In the genomic region with DNA sequence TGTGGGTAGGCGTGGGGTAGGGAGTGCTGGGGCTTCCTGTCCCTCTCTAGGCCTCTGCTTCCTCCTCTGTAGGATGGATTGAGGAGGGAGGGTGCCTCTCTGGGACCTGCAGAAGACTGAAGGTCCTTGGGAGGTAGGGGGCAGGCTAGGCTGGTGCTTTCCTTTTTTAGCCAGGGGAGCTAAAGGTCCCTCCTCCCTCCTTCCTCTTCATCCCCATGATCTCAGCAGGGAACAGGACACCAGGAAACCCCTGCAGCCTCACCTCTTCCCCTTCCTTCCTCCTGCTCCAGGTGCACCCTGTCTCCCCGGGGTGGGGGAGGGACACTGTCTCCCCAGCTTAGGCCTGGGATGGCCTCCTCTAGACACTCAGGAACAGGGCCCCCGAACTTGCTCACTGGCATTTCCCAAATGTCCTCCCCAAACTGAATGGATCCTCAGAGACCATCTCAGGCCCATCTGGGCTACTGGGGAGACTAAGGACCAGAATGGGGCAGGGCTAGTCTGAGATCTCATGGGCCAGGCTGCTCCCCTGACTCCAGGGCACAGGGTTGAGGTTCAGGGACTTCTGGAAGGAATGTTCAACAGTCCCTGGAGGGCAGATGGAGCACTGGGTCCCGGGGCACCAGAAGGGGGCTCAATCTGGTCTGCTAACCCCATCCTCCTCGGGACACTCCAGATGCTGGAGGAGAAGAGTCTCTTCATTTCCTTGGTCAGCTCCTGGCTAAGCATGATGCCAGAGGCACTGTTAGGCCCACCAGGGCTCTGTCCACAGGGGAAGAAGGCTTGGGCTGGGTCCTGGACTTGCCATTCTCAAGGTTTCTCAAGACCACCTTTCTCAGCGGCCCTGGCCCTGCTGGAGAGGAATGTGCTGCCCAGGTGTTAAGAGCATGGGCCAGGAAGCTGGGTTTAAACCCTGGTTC, we compare ENCODE assay signal across 9 cellular contexts. TPM values are rescaled to one million over a fixed set of nuclear protein-coding genes. Genes with fewer than 3 reads are reported as not detected.
A peak's percentile ranks its signal among the peaks of the same experiment; 100 is the strongest.
DNase-seq lines count a peak whose midpoint lies in the region; ATAC-seq and TF ChIP-seq lines count a peak whose summit lies in the region.
"Had no signal": no experiment of that assay in that cellular context is flagged by ENCODE, and none has a peak within 500 bp of the region (broad histone marks: within the 10 kb centered on the region; RNA-seq: fewer than 3 reads in every experiment).

No MANE protein-coding gene starts in this region.

- no peaks in the 10 kb centered on the region for H3K27me3 ChIP-seq in RWPE2 (ENCODE audit: insufficient read depth, poor library complexity, severe bottlenecking)
- H3K27me3 ChIP-seq in fibroblast of lung (ENCODE audit: control insufficient read depth, insufficient read depth, low read length) = peaks cover 7% of the 10 kb centered on the region

- DNase-seq in GM12865 (ENCODE audit: low read depth) (no peak), RWPE2 (ENCODE audit: low spot score) (no peak), fibroblast of lung (ENCODE audit: low read depth in 2 of 2) (no peak), retinal pigment epithelial cell (ENCODE audit: low read depth) (no peak), HT-29 (ENCODE audit: low spot score) (no peak), GM20000 (ENCODE audit: low spot score) (no peak), kidney glomerular epithelial cell (lab: John Stamatoyannopoulos, UW) (no peak)

- H3K4me3 ChIP-seq in GM12865 (ENCODE audit: low read depth, low read length) (peak overlapping the region; percentile 66), RWPE2 (ENCODE audit: severe bottlenecking) (peak overlapping the region; percentile 35), fibroblast of lung (replicated peaks in 1 of 4; ENCODE audit: control extremely low read depth in 1 of 4, insufficient read depth in 1 of 4, low read depth in 3 of 4, low read length in 4 of 4) (peak overlapping the region in 2 of 4 experiments; percentile 31 to 57), retinal pigment epithelial cell (ENCODE audit: low read length) (peak overlapping the region; percentile 54)

- H3K36me3 ChIP-seq in RWPE2 (ENCODE audit: low read depth) = no peaks in the 10 kb centered on the region
- no peaks in the 10 kb centered on the region for H3K36me3 ChIP-seq in fibroblast of lung (ENCODE audit: control insufficient read depth, insufficient read depth, low read length)

- H3K4me2 ChIP-seq in fibroblast of lung (ENCODE audit: extremely low read depth, insufficient read depth, low read length) = peak overlapping the region; percentile 95

- ATAC-seq in RWPE2 (ENCODE audit: low read depth) (no peak), GM18517 (IDR thresholded peaks at IDR 0.05; ENCODE audit: unreplicated experiment) (no peak)

- H4K20me1 ChIP-seq in fibroblast of lung (ENCODE audit: control insufficient read depth, extremely low read depth, insufficient read depth, low read length) = no peaks in the 10 kb centered on the region

- no peak overlapping the region for H2AFZ ChIP-seq in fibroblast of lung (ENCODE audit: low read length)

- no peak overlapping the region for H3K9ac ChIP-seq in fibroblast of lung (ENCODE audit: insufficient read depth, low read length)

- TF ChIP-seq CTCF in GM12865 (IDR thresholded peaks at IDR 0.05; ENCODE audit: insufficient read depth, low read depth, low read length, missing control alignments) (no peak), RWPE2 (IDR thresholded peaks at IDR 0.05; ENCODE audit: poor library complexity, severe bottlenecking) (no peak), fibroblast of lung (conservative IDR thresholded peaks at IDR 0.05 in 1 of 2, IDR thresholded peaks at IDR 0.05 in 1 of 2; ENCODE audit: low read depth in 1 of 2, low read length in 2 of 2) (no peak), retinal pigment epithelial cell (conservative IDR thresholded peaks at IDR 0.05; ENCODE audit: low read depth, low read length) (no peak), GM20000 (IDR thresholded peaks at IDR 0.05; ENCODE audit: extremely low read depth, missing control alignments) (no peak)

- H3K9me3 ChIP-seq in RWPE2 (ENCODE audit: severe bottlenecking) (no peaks in the 10 kb centered on the region), fibroblast of lung (ENCODE audit: control insufficient read depth, insufficient read depth, low read depth, low read length) (no peaks in the 10 kb centered on the region)

- H3K27ac ChIP-seq in RWPE2 (ENCODE audit: poor library complexity, severe bottlenecking) (no peak overlapping the region), fibroblast of lung (ENCODE audit: insufficient read depth, low read length) (no peak overlapping the region)

- no peaks in the 10 kb centered on the region for H3K79me2 ChIP-seq in fibroblast of lung (ENCODE audit: control insufficient read depth, insufficient read depth, low read length)

- peaks cover 5% of the 10 kb centered on the region for H3K4me1 ChIP-seq in RWPE2 (ENCODE audit: insufficient read depth, poor library complexity, severe bottlenecking)
- H3K4me1 ChIP-seq in fibroblast of lung (ENCODE audit: control insufficient read depth, extremely low read depth, insufficient read depth, low read length) = peaks cover 12% of the 10 kb centered on the region

RNA-seq across cellular contexts. Expression of gene SH2D3C, which starts 8.2 kb away (rescaled TPM):
- total RNA-seq in fibroblast of lung = 0.26 TPM in 1 of 2 replicates, not detected in the other
- 1.2 TPM in 1 of 2 replicates, not detected in the other for polyA plus RNA-seq in fibroblast of lung
- polyA plus RNA-seq in fibroblast of lung (2012) = 2.2 TPM in 1 of 2 replicates, not detected in the other
- 4.4 TPM in 1 of 2 replicates, not detected in the other for polyA minus RNA-seq in fibroblast of lung (ENCODE audit: low replicate concordance)
- total RNA-seq in HT-29 (2014; rRNA removed; shearing (Covaris generic)) = not detected in 2 replicates

RNA-seq across cellular contexts. Expression of gene CDK9, which starts 15.6 kb away (rescaled TPM):
- total RNA-seq in fibroblast of lung = 49.6 and 54.8 TPM in 2 replicates
- 76.6 and 82.2 TPM in 2 replicates for polyA plus RNA-seq in fibroblast of lung
- 55.0 and 55.3 TPM in 2 replicates for polyA plus RNA-seq in fibroblast of lung (2012)
- polyA minus RNA-seq in fibroblast of lung (ENCODE audit: low replicate concordance) = 48.6 and 85.8 TPM in 2 replicates
- total RNA-seq in HT-29 (2014; rRNA removed; shearing (Covaris generic)) = 42.6 and 45.4 TPM in 2 replicates

RNA-seq across cellular contexts. Expression of gene FPGS, which starts 32.4 kb away (rescaled TPM):
- total RNA-seq in fibroblast of lung = 58.6 and 77.0 TPM in 2 replicates
- 42.4 and 43.2 TPM in 2 replicates for polyA plus RNA-seq in fibroblast of lung
- 56.1 and 62.0 TPM in 2 replicates for polyA plus RNA-seq in fibroblast of lung (2012)
- polyA minus RNA-seq in fibroblast of lung (ENCODE audit: low replicate concordance) = 131 and 189 TPM in 2 replicates
- total RNA-seq in HT-29 (2014; rRNA removed; shearing (Covaris generic)) = 180 and 200 TPM in 2 replicates

RNA-seq across cellular contexts. Expression of gene TOR2A, which starts 35.2 kb away (rescaled TPM):
- total RNA-seq in fibroblast of lung = 3.6 TPM in 2 replicates
- 4.6 and 5.0 TPM in 2 replicates for polyA plus RNA-seq in fibroblast of lung
- polyA plus RNA-seq in fibroblast of lung (2012) = 7.9 and 10.3 TPM in 2 replicates
- polyA minus RNA-seq in fibroblast of lung (ENCODE audit: low replicate concordance) = 5.0 and 13.5 TPM in 2 replicates
- total RNA-seq in HT-29 (2014; rRNA removed; shearing (Covaris generic)) = 14.3 and 18.9 TPM in 2 replicates

RNA-seq across cellular contexts. Expression of gene TTC16, which starts 54.4 kb away (rescaled TPM):
- total RNA-seq in fibroblast of lung = under 0.01 TPM in 2 replicates
- polyA plus RNA-seq in fibroblast of lung = 0.02 TPM in 1 of 2 replicates, not detected in the other
- polyA plus RNA-seq in fibroblast of lung (2012) = not detected in 2 replicates
- polyA minus RNA-seq in fibroblast of lung (ENCODE audit: low replicate concordance) = not detected in 2 replicates
- total RNA-seq in HT-29 (2014; rRNA removed; shearing (Covaris generic)) = not detected in 2 replicates
- total RNA-seq: NCI-H460 had no signal
